8 cellular contexts compared by ENCODE assay signal in genomic region chr11:77590194-77590591, GRCh38. TPM values are rescaled to one million over a fixed set of nuclear protein-coding genes. Genes with fewer than 3 reads are reported as not detected.
DNase-seq lines count a peak whose midpoint lies in the region; ATAC-seq, FAIRE-seq and TF ChIP-seq lines count a peak whose summit lies in the region.

No MANE protein-coding gene starts in this region.

- H3K4me3 Mint-ChIP-seq in T-cell, result peak overlapping the region; percentile 82 to 95 (median 92)
- peak overlapping the region; percentile 96 for H3K4me3 Mint-ChIP-seq in type B pancreatic cell

- H3K27me3 Mint-ChIP-seq in T-cell (peaks cover 6 to 12% of the 10 kb centered on the region in 2 donors), type B pancreatic cell (no peaks in the 10 kb centered on the region)

- H3K36me3 Mint-ChIP-seq in T-cell, result no peaks in the 10 kb centered on the region
- no peaks in the 10 kb centered on the region for H3K36me3 Mint-ChIP-seq in type B pancreatic cell

- H3K9me1 ChIP-seq in endothelial cell of umbilical vein (replicated peaks; ENCODE audit: control insufficient read depth, extremely low read depth, insufficient read depth, low read length), result no peaks in the 10 kb centered on the region

- intact Hi-C loops in endothelial cell of umbilical vein (cut with micrococcal nuclease), result no loop called here

- no peaks in the 10 kb centered on the region for H3K36me3 ChIP-seq in endothelial cell of umbilical vein (ENCODE audit: control insufficient read depth in 2 of 2, extremely low read depth in 1 of 2, insufficient read depth in 2 of 2, low read length in 2 of 2)

- H3K79me2 ChIP-seq in endothelial cell of umbilical vein (ENCODE audit: control insufficient read depth, insufficient read depth, low read length), result no peaks in the 10 kb centered on the region

- DNase-seq in activated T-cell treated with anti-CD3 and anti-CD28 coated beads for 24 hours (ENCODE audit: low read depth), result peak; percentile 1
- DNase-seq in activated T-cell treated with anti-CD3 and anti-CD28 coated beads for 4 hours, result no peak
- peak in 7 of 34 experiments; percentile 0 to 13 (median 3) for DNase-seq in T-cell
- no peak for DNase-seq in endothelial cell of umbilical vein (ENCODE audit: low read depth, low spot score)
- DNase-seq in midbrain (lab: John Stamatoyannopoulos, UW), result peak; percentile 76
- no peak for DNase-seq in type B pancreatic cell (ENCODE audit: extremely low spot score, unreplicated experiment)
- DNase-seq in NK-92 (lab: John Stamatoyannopoulos, UW; ENCODE audit: unreplicated experiment), result no peak

- no peaks in the 10 kb centered on the region for H3K27me3 ChIP-seq in endothelial cell of umbilical vein (ENCODE audit: control insufficient read depth in 2 of 2, insufficient read depth in 2 of 2, low read length in 2 of 2)

- H3K27ac Mint-ChIP-seq in T-cell (peak overlapping the region in 1 of 2 donors; percentile 36), type B pancreatic cell (peak overlapping the region; percentile 15)

- peak overlapping the region; percentile 6 for H3K4me2 ChIP-seq in endothelial cell of umbilical vein (ENCODE audit: insufficient read depth, low read length)

- ATAC-seq in HG03442 (IDR thresholded peaks at IDR 0.05; ENCODE audit: unreplicated experiment), result peak; percentile 18
- peak in 3 of 4 experiments; percentile 17 to 40 (median 23) for ATAC-seq in T-cell (replicated peaks in 1 of 4)

- no peak for TF ChIP-seq CTCF in endothelial cell of umbilical vein (IDR thresholded peaks at IDR 0.05; ENCODE audit: extremely low read depth in 1 of 2, insufficient read depth in 1 of 2, low read depth in 1 of 2, low read length in 2 of 2)
- no peak for TF ChIP-seq CTCF in type B pancreatic cell (conservative IDR thresholded peaks at IDR 0.05)

- no TSS peak for BruUV-seq in endothelial cell of umbilical vein (replicated peaks; lab: Mats Ljungman, UMichigan)

- H3K9ac ChIP-seq in endothelial cell of umbilical vein (replicated peaks; ENCODE audit: extremely low read depth, insufficient read depth, low read length), result no peak overlapping the region

- dilution Hi-C loops in endothelial cell of umbilical vein (cut with MboI; ENCODE audit: extremely low pct_ligation_motif_present, low sequenced_read_pairs), result no loop called here

- no peak for FAIRE-seq in endothelial cell of umbilical vein (lab: Jason Lieb, UNC)

- H3K4me1 ChIP-seq in endothelial cell of umbilical vein (ENCODE audit: control insufficient read depth, extremely low read depth, insufficient read depth, low read length), result peaks cover 10% of the 10 kb centered on the region

- H4K20me1 ChIP-seq in endothelial cell of umbilical vein (replicated peaks; ENCODE audit: control insufficient read depth, extremely low read depth, insufficient read depth, low read length), result no peaks in the 10 kb centered on the region

- peak overlapping the region; percentile 85 for H2AFZ ChIP-seq in endothelial cell of umbilical vein (ENCODE audit: low read depth, low read length)

- H3K9me3 ChIP-seq in endothelial cell of umbilical vein (replicated peaks; ENCODE audit: control insufficient read depth, insufficient read depth, low read length), result no peaks in the 10 kb centered on the region

- no peak overlapping the region for H3K27ac ChIP-seq in endothelial cell of umbilical vein (ENCODE audit: insufficient read depth, low read depth, low read length)

- TF ChIP-seq POLR2A in endothelial cell of umbilical vein (IDR thresholded peaks at IDR 0.05; ENCODE audit: low read depth, low read length), result no peak

- H3K9me3 Mint-ChIP-seq in T-cell (no peaks in the 10 kb centered on the region), type B pancreatic cell (no peaks in the 10 kb centered on the region)

- H3K4me3 ChIP-seq in endothelial cell of umbilical vein (replicated peaks in 1 of 3; ENCODE audit: insufficient read depth in 1 of 3, low read depth in 1 of 3, low read length in 3 of 3), result peak overlapping the region in 2 of 3 experiments; percentile 26 to 51

- H3K4me1 Mint-ChIP-seq in T-cell (peaks cover 14 to 18% (median 17%) of the 10 kb centered on the region in 3 donors), type B pancreatic cell (ENCODE audit: unreplicated experiment) (peaks cover 11% of the 10 kb centered on the region)

- CTCF ChIA-PET in T-cell (lab: Charles Lee), result interaction anchor here in 1 of 2 donors (0.7 kb wide), 1 partner anchor 22 kb away, joined by 3 read pairs; no protein-coding TSS in a partner anchor
- CTCF ChIA-PET in endothelial cell of umbilical vein (lab: Charles Lee), result interaction anchor here (0.7 to 2.1 kb wide), 7 partner anchors 13 to 456 kb away, joined by 3 to 9 read pairs (median 3); no protein-coding TSS in a partner anchor

- POLR2A ChIA-PET in T-cell (lab: Charles Lee) (no interaction called here), endothelial cell of umbilical vein (lab: Charles Lee) (no interaction called here)

TF ChIP-seq in endothelial cell of umbilical vein, 7 proteins besides CTCF, POLR2A, EP300 and RAD21:
- no peak for TF ChIP-seq FOS (IDR thresholded peaks at IDR 0.05; ENCODE audit: borderline replicate concordance, insufficient read depth, low read length)
- no peak for TF ChIP-seq GATA2 (IDR thresholded peaks at IDR 0.05; ENCODE audit: insufficient read depth, insufficient read length, low read depth, low read length)
- TF ChIP-seq MYC (IDR thresholded peaks at IDR 0.05; ENCODE audit: low read depth, low read length), result no peak
- TF ChIP-seq EZH2 (IDR thresholded peaks at IDR 0.05; ENCODE audit: borderline replicate concordance, low read depth, low read length, severe bottlenecking), result no peak
- TF ChIP-seq POLR2AphosphoS5 (IDR thresholded peaks at IDR 0.05; ENCODE audit: insufficient read depth, low read depth, low read length), result no peak
- TF ChIP-seq MAX (IDR thresholded peaks at IDR 0.05; ENCODE audit: insufficient read depth, insufficient read length), result no peak
- TF ChIP-seq JUN (IDR thresholded peaks at IDR 0.05; ENCODE audit: borderline replicate concordance, insufficient read depth, insufficient read length, low read depth), result no peak

RNA-seq across cellular contexts. Expression of gene AQP11, which starts 0.4 kb away (rescaled TPM):
- total RNA-seq in T-cell, result under 1 TPM in 4 of 5 donors, not detected in 1; 0.19 to 0.49 (median 0.28) TPM
- total RNA-seq in endothelial cell of umbilical vein, result 0.22 and 0.35 TPM in 2 replicates
- polyA plus RNA-seq in endothelial cell of umbilical vein, result 0.55 and 0.72 TPM in 2 replicates
- polyA plus RNA-seq in endothelial cell of umbilical vein (2011; cell fraction: cytosol; rRNA removed), result 0.30 and 0.31 TPM in 2 replicates
- polyA plus RNA-seq in endothelial cell of umbilical vein (2011; cell fraction: nucleus; rRNA removed), result 0.46 and 0.53 TPM in 2 replicates
- 0.42 and 0.92 TPM in 2 replicates for polyA plus RNA-seq in endothelial cell of umbilical vein (2012)
- polyA minus RNA-seq in endothelial cell of umbilical vein, result 0.58 and 0.98 TPM in 2 replicates
- 0.72 TPM for polyA minus RNA-seq in endothelial cell of umbilical vein (2011; cell fraction: cytosol; rRNA and poly(A)+ RNA removed)
- polyA minus RNA-seq in endothelial cell of umbilical vein (2011; cell fraction: nucleus; rRNA and poly(A)+ RNA removed), result 0.38 TPM in 1 of 2 replicates, not detected in the other
- 2.4 and 4.1 TPM in 2 replicates for total RNA-seq in type B pancreatic cell (ENCODE audit: low replicate concordance)

RNA-seq across cellular contexts. Expression of gene CLNS1A, which starts 47.4 kb away (rescaled TPM):
- total RNA-seq in T-cell, result 100 to 1,000 TPM in 4 of 5 donors, 10 to 100 TPM in 1; 69.6 to 112 (median 103) TPM
- total RNA-seq in endothelial cell of umbilical vein, result 89.9 and 99.7 TPM in 2 replicates
- 59.0 and 84.5 TPM in 2 replicates for polyA plus RNA-seq in endothelial cell of umbilical vein
- 96.1 and 97.7 TPM in 2 replicates for polyA plus RNA-seq in endothelial cell of umbilical vein (2011; cell fraction: cytosol; rRNA removed)
- 53.7 and 64.5 TPM in 2 replicates for polyA plus RNA-seq in endothelial cell of umbilical vein (2011; cell fraction: nucleus; rRNA removed)
- polyA plus RNA-seq in endothelial cell of umbilical vein (2012), result 144 and 164 TPM in 2 replicates
- 69.2 and 94.1 TPM in 2 replicates for polyA minus RNA-seq in endothelial cell of umbilical vein
- polyA minus RNA-seq in endothelial cell of umbilical vein (2011; cell fraction: cytosol; rRNA and poly(A)+ RNA removed), result 132 TPM
- polyA minus RNA-seq in endothelial cell of umbilical vein (2011; cell fraction: nucleus; rRNA and poly(A)+ RNA removed), result 38.8 and 46.4 TPM in 2 replicates
- total RNA-seq in type B pancreatic cell (ENCODE audit: low replicate concordance), result 119 and 149 TPM in 2 replicates

Comparison
In these comparisons a context has a peak if more than half of its experiments do, and no peak if none do; other contexts are left out.
1. DNase-seq: peak in activated T-cell treated with anti-CD3 and anti-CD28 coated beads for 24 hours (single experiment) and midbrain (single experiment); none in activated T-cell treated with anti-CD3 and anti-CD28 coated beads for 4 hours (single experiment), endothelial cell of umbilical vein (single experiment), type B pancreatic cell (single experiment) and NK-92 (single experiment).